Comparison of ENCODE assay signal across 9 cellular contexts in the genomic region with DNA sequence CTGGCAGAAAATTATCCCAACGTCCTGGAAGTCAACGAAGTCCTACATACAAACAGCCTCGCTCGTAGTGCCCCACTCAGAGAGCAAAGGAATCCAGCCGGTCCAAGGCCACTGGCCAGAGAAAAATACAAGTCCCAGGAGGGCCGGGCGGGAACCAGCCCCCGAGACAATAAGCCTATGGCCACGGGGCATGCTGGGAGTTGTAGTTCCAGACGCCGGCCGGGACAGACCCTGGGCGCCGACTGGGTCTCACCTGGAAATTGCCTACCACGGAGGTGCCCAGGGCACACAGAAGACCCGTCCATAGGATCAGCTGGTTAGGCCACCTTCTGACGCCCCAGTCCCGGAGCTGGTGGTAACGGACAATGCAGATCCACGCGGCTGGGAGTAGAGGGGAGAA. TPM values are rescaled to one million over a fixed set of nuclear protein-coding genes. Genes with fewer than 3 reads are reported as not detected.
DNase-seq lines count a peak whose midpoint lies in the region; ATAC-seq and TF ChIP-seq lines count a peak whose summit lies in the region.
"Had no signal": no experiment of that assay in that cellular context is flagged by ENCODE, and none has a peak within 500 bp of the region (broad histone marks: within the 10 kb centered on the region; RNA-seq: fewer than 3 reads in every experiment).

No MANE protein-coding gene starts in this region.

- CTCF ChIA-PET in activated CD8-positive, alpha-beta memory T cell treated with anti-CD3 and anti-CD28 coated beads, Interleukin-2, amount 10 ng/mL, durations not matched to agents 7 days and 5 days (lab: Charles Lee), result interaction anchor here (1.1 to 3.7 kb wide), 3 partner anchors 18 to 98 kb away, joined by 3 to 24 read pairs (median 3); no protein-coding TSS in a partner anchor

- H4K20me1 ChIP-seq in GM23338 (replicated peaks; ENCODE audit: insufficient read depth), result no peaks in the 10 kb centered on the region; the same call in 1 of the 2 replicates
- H4K20me1 ChIP-seq in OCI-LY3 (ENCODE audit: insufficient read depth, low read length), result no peaks in the 10 kb centered on the region

- H3K9me3 Mint-ChIP-seq in GM23338, result no peaks in the 10 kb centered on the region; the same call in 2 of the 3 replicates
- no peaks in the 10 kb centered on the region for H3K9me3 Mint-ChIP-seq in progenitor cell of endocrine pancreas (ENCODE audit: low read depth)
- no peaks in the 10 kb centered on the region for H3K9me3 Mint-ChIP-seq in activated CD8-positive, alpha-beta memory T cell treated with anti-CD3 and anti-CD28 coated beads, Interleukin-2, amount 10 ng/mL, durations not matched to agents 7 days and 5 days (ENCODE audit: low read depth)

- H3K9me3 ChIP-seq in OCI-LY3 (ENCODE audit: insufficient read depth, low read length), result no peaks in the 10 kb centered on the region
- no peaks in the 10 kb centered on the region for H3K9me3 ChIP-seq in T-helper 17 cell (ENCODE audit: control insufficient read depth, low read length, poor library complexity, severe bottlenecking)

- H3K4me2 ChIP-seq in GM23338 (peak overlapping the region; percentile 87), OCI-LY3 (ENCODE audit: low read length) (peak overlapping the region; percentile 17; the same call in 1 of the 2 replicates)

- H3K36me3 ChIP-seq in GM23338 (ENCODE audit: insufficient read depth) (no peaks in the 10 kb centered on the region), OCI-LY3 (replicated peaks; ENCODE audit: low read depth, low read length) (no peaks in the 10 kb centered on the region)

- H3K4me3 ChIP-seq in GM23338 (peak overlapping the region; percentile 60), OCI-LY3 (ENCODE audit: low read length) (no peak overlapping the region)

- no peak overlapping the region for H3K9ac ChIP-seq in OCI-LY3 (ENCODE audit: low read length)

- H3K9me2 ChIP-seq in GM23338 (ENCODE audit: insufficient read depth), result no peaks in the 10 kb centered on the region

- H3K79me2 ChIP-seq in GM23338 (replicated peaks; ENCODE audit: insufficient read depth) (no peaks in the 10 kb centered on the region), OCI-LY3 (ENCODE audit: low read length) (no peaks in the 10 kb centered on the region)

- peaks cover 15% of the 10 kb centered on the region for H3K4me1 Mint-ChIP-seq in GM23338
- H3K4me1 Mint-ChIP-seq in progenitor cell of endocrine pancreas (ENCODE audit: low read depth), result peaks cover 4% of the 10 kb centered on the region
- peaks cover 8% of the 10 kb centered on the region for H3K4me1 Mint-ChIP-seq in T-helper 17 cell
- peaks cover 16% of the 10 kb centered on the region for H3K4me1 Mint-ChIP-seq in activated CD8-positive, alpha-beta memory T cell treated with anti-CD3 and anti-CD28 coated beads, Interleukin-2, amount 10 ng/mL, durations not matched to agents 7 days and 5 days

- H3K27ac Mint-ChIP-seq in GM23338 (peak overlapping the region; percentile 70; the same call in 1 of the 2 replicates), progenitor cell of endocrine pancreas (peak overlapping the region; percentile 52), T-helper 17 cell (no peak overlapping the region)
- no peak overlapping the region for H3K27ac Mint-ChIP-seq in activated CD8-positive, alpha-beta memory T cell treated with anti-CD3 and anti-CD28 coated beads, Interleukin-2, amount 10 ng/mL, durations not matched to agents 7 days and 5 days

- H3F3A ChIP-seq in GM23338 (replicated peaks; ENCODE audit: low read depth), result peaks cover 4% of the 10 kb centered on the region; the same call in 1 of the 2 replicates

- H3K4me3 Mint-ChIP-seq in GM23338, result peak overlapping the region; percentile 77
- peak overlapping the region; percentile 70 for H3K4me3 Mint-ChIP-seq in progenitor cell of endocrine pancreas (ENCODE audit: low read depth)
- no peak overlapping the region for H3K4me3 Mint-ChIP-seq in T-helper 17 cell
- no peak overlapping the region for H3K4me3 Mint-ChIP-seq in activated CD8-positive, alpha-beta memory T cell treated with anti-CD3 and anti-CD28 coated beads, Interleukin-2, amount 10 ng/mL, durations not matched to agents 7 days and 5 days

- H3K36me3 Mint-ChIP-seq in GM23338 (ENCODE audit: low read depth) (no peaks in the 10 kb centered on the region; the same call in 2 of the 3 replicates), progenitor cell of endocrine pancreas (ENCODE audit: insufficient read depth) (no peaks in the 10 kb centered on the region), T-helper 17 cell (ENCODE audit: low read depth) (no peaks in the 10 kb centered on the region)
- no peaks in the 10 kb centered on the region for H3K36me3 Mint-ChIP-seq in activated CD8-positive, alpha-beta memory T cell treated with anti-CD3 and anti-CD28 coated beads, Interleukin-2, amount 10 ng/mL, durations not matched to agents 7 days and 5 days

- no peaks in the 10 kb centered on the region for H3K27me3 ChIP-seq in GM23338 (ENCODE audit: insufficient read depth)
- H3K27me3 ChIP-seq in OCI-LY3 (ENCODE audit: low read depth, low read length), result no peaks in the 10 kb centered on the region
- peaks cover 9% of the 10 kb centered on the region for H3K27me3 ChIP-seq in foreskin keratinocyte

- H3K4me1 ChIP-seq in GM23338 (ENCODE audit: insufficient read depth), result peaks cover 5% of the 10 kb centered on the region; the same call in 1 of the 2 replicates
- H3K4me1 ChIP-seq in OCI-LY3 (ENCODE audit: low read length), result peaks cover 2% of the 10 kb centered on the region; the same call in 1 of the 2 replicates
- no peaks in the 10 kb centered on the region for H3K4me1 ChIP-seq in foreskin keratinocyte

- DNase-seq in GM23338 (ENCODE audit: low spot score) (peak; percentile 97), foreskin keratinocyte (no peak), progenitor cell of endocrine pancreas (ENCODE audit: low spot score, unreplicated experiment) (peak; percentile 67), NCI-H446 treated with DMSO at 0.1 percent for 48 hours (lab: John Stamatoyannopoulos, UW) (no peak), T-helper 17 cell (no peak)
- DNase-seq in activated CD8-positive, alpha-beta memory T cell treated with anti-CD3 and anti-CD28 coated beads, Interleukin-2, amount 10 ng/mL, durations not matched to agents 7 days and 5 days, result no peak

- ATAC-seq in GM23338, result peak; percentile 96
- peak; percentile 50 for ATAC-seq in foreskin keratinocyte
- no peak for ATAC-seq in GM18517 (IDR thresholded peaks at IDR 0.05; ENCODE audit: unreplicated experiment)
- ATAC-seq in T-helper 17 cell, result no peak
- no peak for ATAC-seq in activated CD8-positive, alpha-beta memory T cell treated with anti-CD3 and anti-CD28 coated beads, Interleukin-2, amount 10 ng/mL, durations not matched to agents 7 days and 5 days

- no peak for TF ChIP-seq CTCF in GM23338 (conservative IDR thresholded peaks at IDR 0.05; ENCODE audit: low read depth in 2 of 2)
- no peak for TF ChIP-seq CTCF in OCI-LY3 (IDR thresholded peaks at IDR 0.05; ENCODE audit: low read depth, low read length)
- no peak for TF ChIP-seq CTCF in foreskin keratinocyte (conservative IDR thresholded peaks at IDR 0.05)
- no peak for TF ChIP-seq CTCF in progenitor cell of endocrine pancreas (IDR thresholded peaks at IDR 0.05; ENCODE audit: unreplicated experiment)

- no peak overlapping the region for H3K27ac ChIP-seq in GM23338 (ENCODE audit: low read depth)
- no peak overlapping the region for H3K27ac ChIP-seq in OCI-LY3 (ENCODE audit: low read length)
- H3K27ac ChIP-seq in foreskin keratinocyte, result no peak overlapping the region

- H3K27me3 Mint-ChIP-seq in GM23338 (ENCODE audit: insufficient read depth, low read depth, poor library complexity), result peaks cover 9% of the 10 kb centered on the region
- H3K27me3 Mint-ChIP-seq in progenitor cell of endocrine pancreas, result peaks cover 12% of the 10 kb centered on the region
- H3K27me3 Mint-ChIP-seq in T-helper 17 cell, result peaks cover 22% of the 10 kb centered on the region
- H3K27me3 Mint-ChIP-seq in activated CD8-positive, alpha-beta memory T cell treated with anti-CD3 and anti-CD28 coated beads, Interleukin-2, amount 10 ng/mL, durations not matched to agents 7 days and 5 days, result peaks cover 9% of the 10 kb centered on the region

- H2AFZ ChIP-seq in GM23338, result peak overlapping the region; percentile 99
- H2AFZ ChIP-seq in OCI-LY3 (ENCODE audit: low read depth, low read length), result no peak overlapping the region

RNA-seq across cellular contexts. Expression of gene TMEM150B, which starts 5.4 kb away (rescaled TPM):
- total RNA-seq in GM23338 (2014; rRNA removed; shearing (Covaris generic)), result not detected in 2 replicates
- 0.29 and 0.40 TPM in 2 replicates for polyA plus RNA-seq in GM23338 (2016; fragmentation: Nextera tagmentation; extraction: Ambion mirVana)
- not detected in 2 replicates for total RNA-seq in foreskin keratinocyte
- polyA plus RNA-seq in foreskin keratinocyte, result not detected in 2 replicates
- not detected in 2 replicates for total RNA-seq in progenitor cell of endocrine pancreas
- total RNA-seq in T-helper 17 cell, result under 1 TPM in 1 of 2 donors, not detected in 1; 0.75 TPM
- total RNA-seq in activated CD8-positive, alpha-beta memory T cell treated with anti-CD3 and anti-CD28 coated beads, Interleukin-2, amount 10 ng/mL, durations not matched to agents 7 days and 5 days, result 1 to 10 TPM; 1.2 to 2.4 TPM
- total RNA-seq: renal cortical epithelial cell had no signal

RNA-seq across cellular contexts. Expression of gene KMT5C, which starts 19.9 kb away (rescaled TPM):
- 34.3 and 43.2 TPM in 2 replicates for total RNA-seq in GM23338 (2014; rRNA removed; shearing (Covaris generic))
- polyA plus RNA-seq in GM23338 (2016; fragmentation: Nextera tagmentation; extraction: Ambion mirVana) (12.9 and 14.2 TPM in 2 replicates), foreskin keratinocyte (6.0 and 6.5 TPM in 2 replicates)
- total RNA-seq in foreskin keratinocyte (6.9 and 8.6 TPM in 2 replicates), progenitor cell of endocrine pancreas (68.4 and 68.6 TPM in 2 replicates), T-helper 17 cell (100 to 1,000 TPM in 1 of 2 donors, 10 to 100 TPM in 1; 66.6 to 103 TPM)
- total RNA-seq in activated CD8-positive, alpha-beta memory T cell treated with anti-CD3 and anti-CD28 coated beads, Interleukin-2, amount 10 ng/mL, durations not matched to agents 7 days and 5 days, result 10 to 100 TPM; 26.4 to 35.3 TPM

RNA-seq across cellular contexts. Expression of gene COX6B2, which starts 34.7 kb away (rescaled TPM):
- 2.7 and 2.9 TPM in 2 replicates for total RNA-seq in GM23338 (2014; rRNA removed; shearing (Covaris generic))
- polyA plus RNA-seq in GM23338 (2016; fragmentation: Nextera tagmentation; extraction: Ambion mirVana), result 5.3 and 5.7 TPM in 2 replicates
- total RNA-seq in foreskin keratinocyte, result 0.92 and 2.4 TPM in 2 replicates
- polyA plus RNA-seq in foreskin keratinocyte, result 1.8 and 2.8 TPM in 2 replicates
- not detected in 2 replicates for total RNA-seq in progenitor cell of endocrine pancreas
- 1 to 10 TPM in 1 of 2 donors, under 1 TPM in 1; 0.62 to 1.4 TPM for total RNA-seq in T-helper 17 cell
- total RNA-seq in activated CD8-positive, alpha-beta memory T cell treated with anti-CD3 and anti-CD28 coated beads, Interleukin-2, amount 10 ng/mL, durations not matched to agents 7 days and 5 days, result 1 to 10 TPM in 1 of 2 experiments, under 1 TPM in 1; 0.19 to 2.0 TPM

RNA-seq across cellular contexts. Expression of gene BRSK1, which starts 36.0 kb away (rescaled TPM):
- 11.3 and 17.2 TPM in 2 replicates for total RNA-seq in GM23338 (2014; rRNA removed; shearing (Covaris generic))
- polyA plus RNA-seq in GM23338 (2016; fragmentation: Nextera tagmentation; extraction: Ambion mirVana) (2.3 and 3.4 TPM in 2 replicates), foreskin keratinocyte (2.4 and 2.6 TPM in 2 replicates)
- total RNA-seq in foreskin keratinocyte (3.1 and 3.6 TPM in 2 replicates), progenitor cell of endocrine pancreas (67.6 and 68.7 TPM in 2 replicates), T-helper 17 cell (1 to 10 TPM; 3.0 to 7.4 TPM)
- 1 to 10 TPM; 6.9 to 9.1 TPM for total RNA-seq in activated CD8-positive, alpha-beta memory T cell treated with anti-CD3 and anti-CD28 coated beads, Interleukin-2, amount 10 ng/mL, durations not matched to agents 7 days and 5 days

RNA-seq across cellular contexts. Expression of gene HSPBP1, which starts 39.9 kb away (rescaled TPM):
- total RNA-seq in GM23338 (2014; rRNA removed; shearing (Covaris generic)), result 91.0 and 91.1 TPM in 2 replicates
- polyA plus RNA-seq in GM23338 (2016; fragmentation: Nextera tagmentation; extraction: Ambion mirVana) (81.9 and 83.6 TPM in 2 replicates), foreskin keratinocyte (74.1 and 75.2 TPM in 2 replicates)
- total RNA-seq in foreskin keratinocyte (43.0 and 45.8 TPM in 2 replicates), progenitor cell of endocrine pancreas (46.1 and 46.9 TPM in 2 replicates), T-helper 17 cell (10 to 100 TPM; 19.1 to 23.1 TPM)
- total RNA-seq in activated CD8-positive, alpha-beta memory T cell treated with anti-CD3 and anti-CD28 coated beads, Interleukin-2, amount 10 ng/mL, durations not matched to agents 7 days and 5 days, result 10 to 100 TPM; 35.0 to 38.2 TPM

Comparison
In these comparisons a context has a peak if more than half of its experiments do, and no peak if none do; other contexts are left out.
1. ATAC-seq: peak in GM23338 (single experiment) and foreskin keratinocyte (single experiment); none in GM18517 (single experiment), T-helper 17 cell (single experiment) and activated CD8-positive, alpha-beta memory T cell treated with anti-CD3 and anti-CD28 coated beads, Interleukin-2, amount 10 ng/mL, durations not matched to agents 7 days and 5 days (single experiment).
2. DNase-seq: peak in GM23338 (single experiment) and progenitor cell of endocrine pancreas (single experiment); none in foreskin keratinocyte (0 of 2), NCI-H446 treated with DMSO at 0.1 percent for 48 hours (single experiment), T-helper 17 cell (0 of 3) and activated CD8-positive, alpha-beta memory T cell treated with anti-CD3 and anti-CD28 coated beads, Interleukin-2, amount 10 ng/mL, durations not matched to agents 7 days and 5 days (single experiment).
3. H3K27ac Mint-ChIP-seq: peak in GM23338 (single experiment) and progenitor cell of endocrine pancreas (single experiment); none in T-helper 17 cell (single experiment) and activated CD8-positive, alpha-beta memory T cell treated with anti-CD3 and anti-CD28 coated beads, Interleukin-2, amount 10 ng/mL, durations not matched to agents 7 days and 5 days (single experiment).
4. H3K4me3 Mint-ChIP-seq: peak in GM23338 (single experiment) and progenitor cell of endocrine pancreas (single experiment); none in T-helper 17 cell (single experiment) and activated CD8-positive, alpha-beta memory T cell treated with anti-CD3 and anti-CD28 coated beads, Interleukin-2, amount 10 ng/mL, durations not matched to agents 7 days and 5 days (single experiment).